34 cellular contexts compared by ENCODE assay signal in the genomic region with DNA sequence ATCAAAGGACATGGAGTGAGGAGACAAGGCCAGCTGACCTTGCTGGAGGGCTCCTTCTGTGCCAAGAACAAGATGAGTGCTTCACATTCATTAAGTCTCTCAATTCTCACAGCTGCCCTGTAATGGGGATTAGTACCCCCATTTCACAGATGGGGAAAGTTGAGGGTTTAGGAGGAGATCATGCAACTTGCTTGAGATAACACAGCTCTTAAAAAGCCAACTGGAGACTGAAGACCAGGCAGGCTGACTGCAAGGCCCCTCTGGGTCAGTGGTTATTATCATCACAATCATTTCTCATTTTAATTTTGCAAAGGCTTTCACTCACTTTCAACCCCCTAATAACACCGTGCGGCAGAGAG.
"Had no signal": no experiment of that assay in that cellular context is flagged by ENCODE, and none has a peak within 500 bp of the region (broad histone marks: within the 10 kb centered on the region; RNA-seq: fewer than 3 reads in every experiment).

No MANE protein-coding gene starts in this region.

- H3K4me3 Mint-ChIP-seq: activated B cell treated with CpG ODN at 0.5 μM for 24 hours; activated CD8-positive, alpha-beta memory T cell treated with anti-CD3 and anti-CD28 coated beads, Interleukin-2, amount 10 ng/mL, durations not matched to agents 7 days and 5 days; activated CD8-positive, alpha-beta T cell treated with anti-CD3 and anti-CD28 coated beads for 36 hours; activated naive CD4-positive, alpha-beta T cell treated with anti-CD3 and anti-CD28 coated beads for 36 hours; activated naive CD4-positive, alpha-beta T cell treated with anti-CD3 and anti-CD28 coated beads, Interleukin-2, amount 50 U/mL, for 24 hours; activated naive CD8-positive, alpha-beta T cell treated with anti-CD3 and anti-CD28 coated beads for 36 hours; activated naive CD8-positive, alpha-beta T cell treated with anti-CD3 and anti-CD28 coated beads, Interleukin-2, amount 50 U/mL, for 24 hours; activated T-helper 1 cell treated with anti-CD3 and anti-CD28 coated beads, Interleukin-12 subunit alpha, Interleukin-12 subunit beta, Interleukin-2, Interleukin-4 antibody, amounts not matched to agents 30 ng/mL and 10 ng/mL and 1 ng/mL, durations not matched to agents 14 hours and 24 hours and 36 hours; T-helper 17 cell; T-helper 2 cell treated with Interferon-gamma antibody and Interleukin-4, amounts not matched to agents 5 μg/mL and 100 μg/mL, for 36 hours had no signal

- DNase-seq: activated B cell treated with CpG ODN at 0.5 μM for 24 hours; activated CD4-positive, alpha-beta T cell treated with anti-CD3 and anti-CD28 coated beads for 48 hours; activated CD4-positive, alpha-beta T cell treated with anti-CD3 and anti-CD28 coated beads, Interleukin-2, amount 50 U/mL, for 1 hour; activated CD4-positive, alpha-beta T cell treated with anti-CD3 and anti-CD28 coated beads, Interleukin-2, amount 50 U/mL, for 48 hours; activated CD8-positive, alpha-beta memory T cell treated with anti-CD3 and anti-CD28 coated beads, Interleukin-2, amount 10 ng/mL, durations not matched to agents 7 days and 5 days; activated CD8-positive, alpha-beta memory T cell treated with anti-CD3 and anti-CD28 coated beads, Interleukin-2, amount 50 U/mL, for 4 hours; activated CD8-positive, alpha-beta T cell treated with anti-CD3 and anti-CD28 coated beads for 36 hours; activated effector memory CD4-positive, alpha-beta T cell treated with anti-CD3 and anti-CD28 coated beads, Interleukin-2, amount 50 U/mL, for 16 hours; activated naive CD4-positive, alpha-beta T cell treated with anti-CD3 and anti-CD28 coated beads for 36 hours; activated naive CD8-positive, alpha-beta T cell treated with anti-CD3 and anti-CD28 coated beads for 36 hours; activated naive CD8-positive, alpha-beta T cell treated with anti-CD3 and anti-CD28 coated beads, Interleukin-2, amount 50 U/mL, for 24 hours; activated T-cell treated with anti-CD3 and anti-CD28 coated beads, Interleukin-2, amount 50 U/mL, for 1 hour; amygdala; aorta; body of pancreas; caudate nucleus; effector CD8-positive, alpha-beta T cell; erythroblast; foreskin keratinocyte; gastrocnemius medialis; glutamatergic neuron; heart left ventricle; T-helper 1 cell; T-helper 17 cell; T1000; WERI-Rb-1 had no signal

- ATAC-seq: activated CD4-positive, CD25-positive, alpha-beta regulatory T cell treated with anti-CD3 and anti-CD28 coated beads, Interleukin-2, amount 50 U/mL, for 24 hours; activated CD8-positive, alpha-beta memory T cell treated with anti-CD3 and anti-CD28 coated beads, Interleukin-2, amount 10 ng/mL, durations not matched to agents 7 days and 5 days; activated CD8-positive, alpha-beta T cell treated with anti-CD3 and anti-CD28 coated beads for 36 hours; activated naive CD8-positive, alpha-beta T cell treated with anti-CD3 and anti-CD28 coated beads, Interleukin-2, amount 50 U/mL, for 24 hours; body of pancreas; gastrocnemius medialis; heart left ventricle; T-helper 17 cell had no signal

- H3K36me3 ChIP-seq: adrenal gland, gastrocnemius medialis, WERI-Rb-1 had no signal

- H3K27me3 ChIP-seq: adrenal gland, body of pancreas, esophagus muscularis mucosa, foreskin keratinocyte, gastrocnemius medialis, heart left ventricle had no signal

- H3K4me3 ChIP-seq: adrenal gland, body of pancreas, esophagus muscularis mucosa, gastrocnemius medialis, heart left ventricle had no signal

- H3K4me1 Mint-ChIP-seq: activated B cell treated with CpG ODN at 0.5 μM for 24 hours; activated CD8-positive, alpha-beta memory T cell treated with anti-CD3 and anti-CD28 coated beads, Interleukin-2, amount 10 ng/mL, durations not matched to agents 7 days and 5 days; activated naive CD4-positive, alpha-beta T cell treated with anti-CD3 and anti-CD28 coated beads, Interleukin-2, amount 50 U/mL, for 24 hours; activated naive CD8-positive, alpha-beta T cell treated with anti-CD3 and anti-CD28 coated beads for 36 hours had no signal

- H3K27me3 Mint-ChIP-seq: activated CD8-positive, alpha-beta memory T cell treated with anti-CD3 and anti-CD28 coated beads, Interleukin-2, amount 10 ng/mL, durations not matched to agents 7 days and 5 days; activated naive CD8-positive, alpha-beta T cell treated with anti-CD3 and anti-CD28 coated beads for 36 hours had no signal

- H3K9me3 ChIP-seq: adrenal gland, body of pancreas, esophagus muscularis mucosa, gastrocnemius medialis, heart left ventricle had no signal

- H3K4me1 ChIP-seq: foreskin keratinocyte had no signal

- H3K27ac Mint-ChIP-seq: activated B cell treated with CpG ODN at 0.5 μM for 24 hours; activated CD8-positive, alpha-beta memory T cell treated with anti-CD3 and anti-CD28 coated beads, Interleukin-2, amount 10 ng/mL, durations not matched to agents 7 days and 5 days; activated CD8-positive, alpha-beta T cell treated with anti-CD3 and anti-CD28 coated beads for 36 hours; activated naive CD4-positive, alpha-beta T cell treated with anti-CD3 and anti-CD28 coated beads for 36 hours; activated naive CD4-positive, alpha-beta T cell treated with anti-CD3 and anti-CD28 coated beads, Interleukin-2, amount 50 U/mL, for 24 hours; activated naive CD8-positive, alpha-beta T cell treated with anti-CD3 and anti-CD28 coated beads for 36 hours; activated naive CD8-positive, alpha-beta T cell treated with anti-CD3 and anti-CD28 coated beads, Interleukin-2, amount 50 U/mL, for 24 hours; activated T-helper 1 cell treated with anti-CD3 and anti-CD28 coated beads, Interleukin-12 subunit alpha, Interleukin-12 subunit beta, Interleukin-2, Interleukin-4 antibody, amounts not matched to agents 30 ng/mL and 10 ng/mL and 1 ng/mL, durations not matched to agents 14 hours and 24 hours and 36 hours; activated T-helper 2 cell treated with anti-CD3 and anti-CD28 coated beads, Interferon-gamma antibody, Interleukin-2, Interleukin-4, amounts not matched to agents 10 μg/mL and 5 μg/mL and 100 μg/mL, durations not matched to agents 14 hours and 24 hours and 36 hours; T-helper 17 cell; T-helper 2 cell treated with Interferon-gamma antibody and Interleukin-4, amounts not matched to agents 5 μg/mL and 100 μg/mL, for 36 hours had no signal

- FAIRE-seq: colon had no signal

- H3K27ac ChIP-seq: adrenal gland, body of pancreas, esophagus muscularis mucosa, foreskin keratinocyte, gastrocnemius medialis, heart left ventricle, WERI-Rb-1 had no signal

- H3K9me3 Mint-ChIP-seq: activated B cell treated with CpG ODN at 0.5 μM for 24 hours; activated CD8-positive, alpha-beta T cell treated with anti-CD3 and anti-CD28 coated beads for 36 hours; activated naive CD4-positive, alpha-beta T cell treated with anti-CD3 and anti-CD28 coated beads for 36 hours; activated naive CD4-positive, alpha-beta T cell treated with anti-CD3 and anti-CD28 coated beads, Interleukin-2, amount 50 U/mL, for 24 hours; activated naive CD8-positive, alpha-beta T cell treated with anti-CD3 and anti-CD28 coated beads for 36 hours; activated naive CD8-positive, alpha-beta T cell treated with anti-CD3 and anti-CD28 coated beads, Interleukin-2, amount 50 U/mL, for 24 hours; activated T-helper 1 cell treated with anti-CD3 and anti-CD28 coated beads, Interleukin-12 subunit alpha, Interleukin-12 subunit beta, Interleukin-2, Interleukin-4 antibody, amounts not matched to agents 30 ng/mL and 10 ng/mL and 1 ng/mL, durations not matched to agents 14 hours and 24 hours and 36 hours; activated T-helper 2 cell treated with anti-CD3 and anti-CD28 coated beads, Interferon-gamma antibody, Interleukin-2, Interleukin-4, amounts not matched to agents 10 μg/mL and 5 μg/mL and 100 μg/mL, durations not matched to agents 14 hours and 24 hours and 36 hours; T-helper 2 cell treated with Interferon-gamma antibody and Interleukin-4, amounts not matched to agents 5 μg/mL and 100 μg/mL, for 36 hours had no signal

- H3K36me3 Mint-ChIP-seq: activated CD8-positive, alpha-beta memory T cell treated with anti-CD3 and anti-CD28 coated beads, Interleukin-2, amount 10 ng/mL, durations not matched to agents 7 days and 5 days; activated naive CD4-positive, alpha-beta T cell treated with anti-CD3 and anti-CD28 coated beads, Interleukin-2, amount 50 U/mL, for 24 hours; activated naive CD8-positive, alpha-beta T cell treated with anti-CD3 and anti-CD28 coated beads for 36 hours had no signal
